Comparison of ENCODE assay signal across 1 cellular context in the genomic region with DNA sequence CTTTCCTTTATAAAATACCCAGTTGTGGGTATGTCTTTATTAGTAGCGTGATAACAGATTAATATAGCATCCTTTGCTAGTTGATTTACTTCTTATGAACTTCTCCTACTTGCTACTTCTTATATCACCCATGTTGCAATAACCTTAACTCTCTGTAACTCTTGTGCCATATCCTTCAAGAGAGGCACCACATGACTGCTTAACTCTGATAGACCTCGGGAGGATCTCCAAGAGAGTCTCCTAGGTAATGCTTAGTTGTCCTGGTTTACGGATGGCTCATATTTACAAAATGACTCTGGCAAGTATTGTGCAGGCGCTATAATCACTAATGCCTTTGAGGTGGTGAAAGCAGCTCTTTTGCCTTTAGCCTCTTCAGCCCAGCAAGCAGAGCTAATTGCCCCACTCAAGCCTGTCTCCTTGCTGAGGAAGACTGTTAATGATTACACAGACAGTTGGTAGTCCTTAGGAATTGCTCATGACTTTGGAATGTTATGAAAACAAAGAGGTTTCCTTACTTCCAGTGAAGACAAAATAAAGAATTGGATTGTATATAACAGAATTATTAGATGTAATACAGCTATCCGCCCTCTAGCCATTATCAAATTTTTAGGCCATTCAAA.
TF ChIP-seq lines count a peak whose summit lies in the region.

No MANE protein-coding gene starts in this region.

TF ChIP-seq in GM23338, 12 proteins besides CTCF, POLR2A, EP300 and RAD21 (continued from another document):
- TF ChIP-seq, protein P1, sequence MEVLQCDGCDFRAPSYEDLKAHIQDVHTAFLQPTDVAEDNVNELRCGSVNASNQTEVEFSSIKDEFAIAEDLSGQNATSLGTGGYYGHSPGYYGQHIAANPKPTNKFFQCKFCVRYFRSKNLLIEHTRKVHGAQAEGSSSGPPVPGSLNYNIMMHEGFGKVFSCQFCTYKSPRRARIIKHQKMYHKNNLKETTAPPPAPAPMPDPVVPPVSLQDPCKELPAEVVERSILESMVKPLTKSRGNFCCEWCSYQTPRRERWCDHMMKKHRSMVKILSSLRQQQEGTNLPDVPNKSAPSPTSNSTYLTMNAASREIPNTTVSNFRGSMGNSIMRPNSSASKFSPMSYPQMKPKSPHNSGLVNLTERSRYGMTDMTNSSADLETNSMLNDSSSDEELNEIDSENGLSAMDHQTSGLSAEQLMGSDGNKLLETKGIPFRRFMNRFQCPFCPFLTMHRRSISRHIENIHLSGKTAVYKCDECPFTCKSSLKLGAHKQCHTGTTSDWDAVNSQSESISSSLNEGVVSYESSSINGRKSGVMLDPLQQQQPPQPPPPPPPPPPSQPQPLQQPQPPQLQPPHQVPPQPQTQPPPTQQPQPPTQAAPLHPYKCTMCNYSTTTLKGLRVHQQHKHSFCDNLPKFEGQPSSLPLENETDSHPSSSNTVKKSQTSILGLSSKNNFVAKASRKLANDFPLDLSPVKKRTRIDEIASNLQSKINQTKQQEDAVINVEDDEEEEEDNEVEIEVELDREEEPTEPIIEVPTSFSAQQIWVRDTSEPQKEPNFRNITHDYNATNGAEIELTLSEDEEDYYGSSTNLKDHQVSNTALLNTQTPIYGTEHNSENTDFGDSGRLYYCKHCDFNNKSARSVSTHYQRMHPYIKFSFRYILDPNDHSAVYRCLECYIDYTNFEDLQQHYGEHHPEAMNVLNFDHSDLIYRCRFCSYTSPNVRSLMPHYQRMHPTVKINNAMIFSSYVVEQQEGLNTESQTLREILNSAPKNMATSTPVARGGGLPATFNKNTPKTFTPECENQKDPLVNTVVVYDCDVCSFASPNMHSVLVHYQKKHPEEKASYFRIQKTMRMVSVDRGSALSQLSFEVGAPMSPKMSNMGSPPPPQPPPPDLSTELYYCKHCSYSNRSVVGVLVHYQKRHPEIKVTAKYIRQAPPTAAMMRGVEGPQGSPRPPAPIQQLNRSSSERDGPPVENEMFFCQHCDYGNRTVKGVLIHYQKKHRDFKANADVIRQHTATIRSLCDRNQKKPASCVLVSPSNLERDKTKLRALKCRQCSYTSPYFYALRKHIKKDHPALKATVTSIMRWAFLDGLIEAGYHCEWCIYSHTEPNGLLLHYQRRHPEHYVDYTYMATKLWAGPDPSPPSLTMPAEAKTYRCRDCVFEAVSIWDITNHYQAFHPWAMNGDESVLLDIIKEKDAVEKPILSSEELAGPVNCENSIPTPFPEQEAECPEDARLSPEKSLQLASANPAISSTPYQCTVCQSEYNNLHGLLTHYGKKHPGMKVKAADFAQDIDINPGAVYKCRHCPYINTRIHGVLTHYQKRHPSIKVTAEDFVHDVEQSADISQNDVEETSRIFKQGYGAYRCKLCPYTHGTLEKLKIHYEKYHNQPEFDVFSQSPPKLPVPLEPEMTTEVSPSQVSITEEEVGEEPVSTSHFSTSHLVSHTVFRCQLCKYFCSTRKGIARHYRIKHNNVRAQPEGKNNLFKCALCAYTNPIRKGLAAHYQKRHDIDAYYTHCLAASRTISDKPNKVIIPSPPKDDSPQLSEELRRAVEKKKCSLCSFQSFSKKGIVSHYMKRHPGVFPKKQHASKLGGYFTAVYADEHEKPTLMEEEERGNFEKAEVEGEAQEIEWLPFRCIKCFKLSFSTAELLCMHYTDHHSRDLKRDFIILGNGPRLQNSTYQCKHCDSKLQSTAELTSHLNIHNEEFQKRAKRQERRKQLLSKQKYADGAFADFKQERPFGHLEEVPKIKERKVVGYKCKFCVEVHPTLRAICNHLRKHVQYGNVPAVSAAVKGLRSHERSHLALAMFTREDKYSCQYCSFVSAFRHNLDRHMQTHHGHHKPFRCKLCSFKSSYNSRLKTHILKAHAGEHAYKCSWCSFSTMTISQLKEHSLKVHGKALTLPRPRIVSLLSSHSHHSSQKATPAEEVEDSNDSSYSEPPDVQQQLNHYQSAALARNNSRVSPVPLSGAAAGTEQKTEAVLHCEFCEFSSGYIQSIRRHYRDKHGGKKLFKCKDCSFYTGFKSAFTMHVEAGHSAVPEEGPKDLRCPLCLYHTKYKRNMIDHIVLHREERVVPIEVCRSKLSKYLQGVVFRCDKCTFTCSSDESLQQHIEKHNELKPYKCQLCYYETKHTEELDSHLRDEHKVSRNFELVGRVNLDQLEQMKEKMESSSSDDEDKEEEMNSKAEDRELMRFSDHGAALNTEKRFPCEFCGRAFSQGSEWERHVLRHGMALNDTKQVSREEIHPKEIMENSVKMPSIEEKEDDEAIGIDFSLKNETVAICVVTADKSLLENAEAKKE (CRISPR knock-in tag; IDR thresholded peaks at IDR 0.05), result no peak
- TF ChIP-seq CREB1 (CRISPR knock-in tag; IDR thresholded peaks at IDR 0.05; ENCODE audit: low read depth), result no peak
